1 cellular context compared by ENCODE assay signal in the genomic region with DNA sequence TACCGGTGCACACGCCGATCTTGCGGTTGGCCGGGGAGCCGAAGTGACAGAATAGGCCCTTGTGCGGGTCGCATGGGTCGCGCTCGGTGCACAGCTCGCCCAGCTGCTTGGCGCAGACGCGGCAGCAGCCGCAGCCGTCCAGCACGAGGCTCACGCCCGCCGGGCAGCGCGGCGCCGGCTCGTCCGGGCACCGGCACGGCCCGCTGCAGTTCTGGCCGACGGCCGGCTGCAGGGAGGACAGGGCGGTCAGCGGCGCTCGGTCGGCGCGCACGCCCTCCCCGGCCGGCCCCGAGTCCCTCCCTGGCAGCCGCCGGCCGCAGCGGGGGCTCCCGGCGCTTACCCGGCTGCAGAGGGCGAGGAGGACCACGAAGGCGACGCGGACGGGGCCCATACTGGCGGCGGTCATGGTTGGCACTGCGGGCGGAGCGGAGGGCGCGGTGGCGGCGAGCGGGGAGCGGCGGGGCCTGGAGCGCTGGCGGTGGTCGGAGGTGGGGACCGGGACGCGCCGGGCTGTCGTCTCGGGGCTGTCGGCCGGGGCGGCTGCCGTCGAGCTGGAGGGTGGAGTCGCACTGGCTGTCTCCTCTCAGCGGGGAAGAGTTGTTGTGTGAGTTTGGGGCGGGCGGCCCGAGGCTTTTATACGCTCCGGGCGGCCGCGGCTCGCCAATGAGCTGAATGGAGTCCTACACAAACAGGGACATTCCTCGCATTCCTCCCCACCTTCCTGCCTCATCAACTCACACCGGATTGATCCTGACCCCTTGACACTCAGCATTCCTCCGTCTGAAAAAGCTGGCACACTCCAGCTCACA.
A peak's percentile ranks its signal among the peaks of the same experiment; 100 is the strongest.
TF ChIP-seq lines count a peak whose summit lies in the region.

A gene with protein sequence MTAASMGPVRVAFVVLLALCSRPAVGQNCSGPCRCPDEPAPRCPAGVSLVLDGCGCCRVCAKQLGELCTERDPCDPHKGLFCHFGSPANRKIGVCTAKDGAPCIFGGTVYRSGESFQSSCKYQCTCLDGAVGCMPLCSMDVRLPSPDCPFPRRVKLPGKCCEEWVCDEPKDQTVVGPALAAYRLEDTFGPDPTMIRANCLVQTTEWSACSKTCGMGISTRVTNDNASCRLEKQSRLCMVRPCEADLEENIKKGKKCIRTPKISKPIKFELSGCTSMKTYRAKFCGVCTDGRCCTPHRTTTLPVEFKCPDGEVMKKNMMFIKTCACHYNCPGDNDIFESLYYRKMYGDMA (minus strand): TSS at position 606 of the 809 bp plus-strand sequence. CDS start 200 bp downstream, at position 406.

TF ChIP-seq in SK-N-SH, 30 proteins besides CTCF, POLR2A, EP300 and RAD21 (continued from another document):
- TF ChIP-seq, protein P1, sequence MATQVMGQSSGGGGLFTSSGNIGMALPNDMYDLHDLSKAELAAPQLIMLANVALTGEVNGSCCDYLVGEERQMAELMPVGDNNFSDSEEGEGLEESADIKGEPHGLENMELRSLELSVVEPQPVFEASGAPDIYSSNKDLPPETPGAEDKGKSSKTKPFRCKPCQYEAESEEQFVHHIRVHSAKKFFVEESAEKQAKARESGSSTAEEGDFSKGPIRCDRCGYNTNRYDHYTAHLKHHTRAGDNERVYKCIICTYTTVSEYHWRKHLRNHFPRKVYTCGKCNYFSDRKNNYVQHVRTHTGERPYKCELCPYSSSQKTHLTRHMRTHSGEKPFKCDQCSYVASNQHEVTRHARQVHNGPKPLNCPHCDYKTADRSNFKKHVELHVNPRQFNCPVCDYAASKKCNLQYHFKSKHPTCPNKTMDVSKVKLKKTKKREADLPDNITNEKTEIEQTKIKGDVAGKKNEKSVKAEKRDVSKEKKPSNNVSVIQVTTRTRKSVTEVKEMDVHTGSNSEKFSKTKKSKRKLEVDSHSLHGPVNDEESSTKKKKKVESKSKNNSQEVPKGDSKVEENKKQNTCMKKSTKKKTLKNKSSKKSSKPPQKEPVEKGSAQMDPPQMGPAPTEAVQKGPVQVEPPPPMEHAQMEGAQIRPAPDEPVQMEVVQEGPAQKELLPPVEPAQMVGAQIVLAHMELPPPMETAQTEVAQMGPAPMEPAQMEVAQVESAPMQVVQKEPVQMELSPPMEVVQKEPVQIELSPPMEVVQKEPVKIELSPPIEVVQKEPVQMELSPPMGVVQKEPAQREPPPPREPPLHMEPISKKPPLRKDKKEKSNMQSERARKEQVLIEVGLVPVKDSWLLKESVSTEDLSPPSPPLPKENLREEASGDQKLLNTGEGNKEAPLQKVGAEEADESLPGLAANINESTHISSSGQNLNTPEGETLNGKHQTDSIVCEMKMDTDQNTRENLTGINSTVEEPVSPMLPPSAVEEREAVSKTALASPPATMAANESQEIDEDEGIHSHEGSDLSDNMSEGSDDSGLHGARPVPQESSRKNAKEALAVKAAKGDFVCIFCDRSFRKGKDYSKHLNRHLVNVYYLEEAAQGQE (IDR thresholded peaks at IDR 0.05; ENCODE audit: low read depth, low read length): peak; percentile 52; the same call in 1 of the 2 replicates
- TF ChIP-seq FOSL2 (IDR thresholded peaks at IDR 0.05; ENCODE audit: borderline replicate concordance, low read depth): peak; percentile 50; the same call in 1 of the 2 replicates
- TF ChIP-seq TAF1 (IDR thresholded peaks at IDR 0.05; ENCODE audit: borderline replicate concordance, low read depth, low read length): peak; percentile 93
- TF ChIP-seq, protein P2, sequence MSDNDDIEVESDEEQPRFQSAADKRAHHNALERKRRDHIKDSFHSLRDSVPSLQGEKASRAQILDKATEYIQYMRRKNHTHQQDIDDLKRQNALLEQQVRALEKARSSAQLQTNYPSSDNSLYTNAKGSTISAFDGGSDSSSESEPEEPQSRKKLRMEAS (IDR thresholded peaks at IDR 0.05; ENCODE audit: low read depth): peak; percentile 51; the same call in 1 of the 2 replicates
- peak; percentile 82 for TF ChIP-seq TCF12 (IDR thresholded peaks at IDR 0.05)
- TF ChIP-seq, protein P3, sequence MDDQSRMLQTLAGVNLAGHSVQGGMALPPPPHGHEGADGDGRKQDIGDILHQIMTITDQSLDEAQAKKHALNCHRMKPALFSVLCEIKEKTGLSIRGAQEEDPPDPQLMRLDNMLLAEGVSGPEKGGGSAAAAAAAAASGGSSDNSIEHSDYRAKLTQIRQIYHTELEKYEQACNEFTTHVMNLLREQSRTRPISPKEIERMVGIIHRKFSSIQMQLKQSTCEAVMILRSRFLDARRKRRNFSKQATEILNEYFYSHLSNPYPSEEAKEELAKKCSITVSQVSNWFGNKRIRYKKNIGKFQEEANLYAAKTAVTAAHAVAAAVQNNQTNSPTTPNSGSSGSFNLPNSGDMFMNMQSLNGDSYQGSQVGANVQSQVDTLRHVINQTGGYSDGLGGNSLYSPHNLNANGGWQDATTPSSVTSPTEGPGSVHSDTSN (IDR thresholded peaks at IDR 0.05): peak; percentile 91
- peak; percentile 77; the same call in 1 of the 2 replicates for TF ChIP-seq SIN3A (IDR thresholded peaks at IDR 0.05; ENCODE audit: borderline replicate concordance, low read depth, low read length)
